Comparison of ENCODE assay signal across 2 cellular contexts in the genomic region with DNA sequence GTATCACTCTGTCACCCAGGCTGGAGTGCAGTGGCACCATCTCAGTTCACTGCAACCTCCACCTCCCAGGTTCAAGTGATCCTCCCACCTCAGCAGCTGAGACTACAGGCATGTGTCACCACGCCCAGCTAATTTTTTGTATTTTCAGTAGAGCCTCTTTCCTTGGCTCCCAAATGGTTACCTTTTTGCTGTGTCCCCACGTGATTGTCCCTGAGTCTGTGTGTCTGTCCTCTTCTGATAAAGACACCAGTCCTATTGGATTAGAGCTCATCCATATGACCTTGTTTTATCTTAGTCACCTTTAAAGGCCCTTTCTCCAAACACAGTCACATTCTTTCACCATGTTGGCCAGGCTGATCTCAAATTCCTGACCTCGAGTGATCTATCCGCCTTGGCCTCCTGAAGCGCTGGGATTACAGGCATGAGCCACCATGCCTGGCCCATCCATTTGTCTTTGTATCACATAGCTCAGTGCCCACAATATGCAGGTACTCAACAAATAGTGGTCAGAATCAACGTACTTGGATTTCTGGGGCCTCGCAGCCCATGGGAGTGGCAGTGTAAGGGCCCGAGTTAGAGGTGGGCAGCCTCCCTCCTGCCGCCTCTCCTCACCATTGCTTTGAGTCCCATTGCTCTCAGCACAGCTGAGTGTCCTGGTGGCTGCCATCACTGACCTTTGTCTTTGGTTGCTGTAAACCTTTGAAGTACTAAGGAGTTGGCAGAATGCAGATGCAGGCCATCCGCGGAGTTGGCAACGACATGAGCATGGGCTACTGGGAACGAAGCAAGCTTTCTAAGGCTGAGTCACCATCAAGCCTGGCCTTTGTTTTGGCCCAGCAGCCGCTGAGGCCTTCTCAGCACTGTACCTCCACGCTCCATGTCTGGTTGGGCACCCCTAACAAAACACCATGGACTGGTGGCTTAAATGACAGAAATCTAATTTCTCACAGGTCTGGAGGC.
TF ChIP-seq lines count a peak whose summit lies in the region.

No MANE protein-coding gene starts in this region.

TF ChIP-seq in K562, 482 proteins besides CTCF, POLR2A, EP300 and RAD21 (continues in another document):
- TF ChIP-seq MLLT1 (IDR thresholded peaks at IDR 0.05), result 0 out of 4 replicates have a peak, but pooled peaks of 1 of the 2 experiments have one; percentile 2
- TF ChIP-seq ZBTB2 (IDR thresholded peaks at IDR 0.05), result no peak
- TF ChIP-seq KDM1A (IDR thresholded peaks at IDR 0.05), result peak; percentile 58 to 66; a peak in 3 of 4 replicates
- TF ChIP-seq PCBP1 (IDR thresholded peaks at IDR 0.05; ENCODE audit: low read depth, low read length, poor library complexity, severe bottlenecking), result no peak
- no peak for TF ChIP-seq HNRNPH1 (optimal IDR thresholded peaks at IDR 0.05; ENCODE audit: low read depth, low read length)
- TF ChIP-seq NR2C1 (IDR thresholded peaks at IDR 0.05), result no peak
- peak; percentile 77 for TF ChIP-seq NR2C1 (tag; IDR thresholded peaks at IDR 0.05)
- TF ChIP-seq CBFA2T2 (conservative IDR thresholded peaks at IDR 0.05), result peak; percentile 90
- TF ChIP-seq, protein P1, sequence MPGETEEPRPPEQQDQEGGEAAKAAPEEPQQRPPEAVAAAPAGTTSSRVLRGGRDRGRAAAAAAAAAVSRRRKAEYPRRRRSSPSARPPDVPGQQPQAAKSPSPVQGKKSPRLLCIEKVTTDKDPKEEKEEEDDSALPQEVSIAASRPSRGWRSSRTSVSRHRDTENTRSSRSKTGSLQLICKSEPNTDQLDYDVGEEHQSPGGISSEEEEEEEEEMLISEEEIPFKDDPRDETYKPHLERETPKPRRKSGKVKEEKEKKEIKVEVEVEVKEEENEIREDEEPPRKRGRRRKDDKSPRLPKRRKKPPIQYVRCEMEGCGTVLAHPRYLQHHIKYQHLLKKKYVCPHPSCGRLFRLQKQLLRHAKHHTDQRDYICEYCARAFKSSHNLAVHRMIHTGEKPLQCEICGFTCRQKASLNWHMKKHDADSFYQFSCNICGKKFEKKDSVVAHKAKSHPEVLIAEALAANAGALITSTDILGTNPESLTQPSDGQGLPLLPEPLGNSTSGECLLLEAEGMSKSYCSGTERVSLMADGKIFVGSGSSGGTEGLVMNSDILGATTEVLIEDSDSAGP (CRISPR knock-in tag; IDR thresholded peaks at IDR 0.05), result no peak
- peak; percentile 62; the same call in 1 of the 2 replicates for TF ChIP-seq ZKSCAN8 (CRISPR knock-in tag; IDR thresholded peaks at IDR 0.05)
- TF ChIP-seq LCOR (CRISPR knock-in tag; IDR thresholded peaks at IDR 0.05), result no peak
- peak; percentile 82 for TF ChIP-seq TAL1 (IDR thresholded peaks at IDR 0.05)
- peak; percentile 66 for TF ChIP-seq L3MBTL2 (IDR thresholded peaks at IDR 0.05)
- TF ChIP-seq TBL1XR1 (IDR thresholded peaks at IDR 0.05; ENCODE audit: low read length in 2 of 2), result peak in 1 of 2 experiments; percentile 40; a peak in 1 of 4 replicates
- TF ChIP-seq, protein P2, sequence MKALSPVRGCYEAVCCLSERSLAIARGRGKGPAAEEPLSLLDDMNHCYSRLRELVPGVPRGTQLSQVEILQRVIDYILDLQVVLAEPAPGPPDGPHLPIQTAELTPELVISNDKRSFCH (CRISPR knock-in tag; IDR thresholded peaks at IDR 0.05), result 0 out of 2 replicates have a peak, but pooled peaks have one; percentile 20
- TF ChIP-seq, protein P2 (tag; IDR thresholded peaks at IDR 0.05), result 0 out of 2 replicates have a peak, but pooled peaks have one; percentile 14
- no peak for TF ChIP-seq BDP1 (IDR thresholded peaks at IDR 0.05; ENCODE audit: insufficient read depth, insufficient read length)
- no peak for TF ChIP-seq SAFB (IDR thresholded peaks at IDR 0.05; ENCODE audit: borderline replicate concordance, low read depth, low read length)
- TF ChIP-seq ZNF766 (CRISPR knock-in tag; conservative IDR thresholded peaks at IDR 0.05), result 0 out of 2 replicates have a peak, but pooled peaks have one; percentile 15
- TF ChIP-seq NFE2 (IDR thresholded peaks at IDR 0.05; ENCODE audit: low read depth), result peak; percentile 34; the same call in 1 of the 2 replicates
- TF ChIP-seq ZNF584 (CRISPR knock-in tag; IDR thresholded peaks at IDR 0.05; ENCODE audit: low read depth), result peak; percentile 14
- TF ChIP-seq MAFG (tag; conservative IDR thresholded peaks at IDR 0.05), result peak; percentile 25
- no peak for TF ChIP-seq ETS1 (conservative IDR thresholded peaks at IDR 0.05; ENCODE audit: control insufficient read depth, low read depth, low read length)
- TF ChIP-seq POLR3G (IDR thresholded peaks at IDR 0.05; ENCODE audit: extremely low read depth, insufficient read length, insufficient replicate concordance), result no peak

TF ChIP-seq in SK-N-SH, 30 proteins besides CTCF, POLR2A, EP300 and RAD21:
- no peak for TF ChIP-seq TEAD4 (IDR thresholded peaks at IDR 0.05; ENCODE audit: borderline replicate concordance, insufficient read depth)
- TF ChIP-seq MXI1 (IDR thresholded peaks at IDR 0.05; ENCODE audit: low read depth, low read length), result no peak
- TF ChIP-seq CHD2 (IDR thresholded peaks at IDR 0.05; ENCODE audit: low read length, partially characterized antibody), result no peak
- TF ChIP-seq RXRA (IDR thresholded peaks at IDR 0.05; ENCODE audit: borderline replicate concordance, low read depth), result no peak
- no peak for TF ChIP-seq REST (IDR thresholded peaks at IDR 0.05; ENCODE audit: low read depth, low read length)
- TF ChIP-seq IRF3 (IDR thresholded peaks at IDR 0.05; ENCODE audit: low read depth, low read length), result no peak
- no peak for TF ChIP-seq MEF2A (IDR thresholded peaks at IDR 0.05; ENCODE audit: borderline replicate concordance, low read depth)
- TF ChIP-seq ELF1 (IDR thresholded peaks at IDR 0.05), result no peak
